In genomic region chr6:1787894-1788293, GRCh38 we compare ENCODE assay signal across 16 cellular contexts.
DNase-seq lines count a peak whose midpoint lies in the region; ATAC-seq, FAIRE-seq and TF ChIP-seq lines count a peak whose summit lies in the region.
"Had no signal": no experiment of that assay in that cellular context is flagged by ENCODE, and none has a peak within 500 bp of the region (broad histone marks: within the 10 kb centered on the region; RNA-seq: fewer than 3 reads in every experiment).

No MANE protein-coding gene starts in this region.

- TF ChIP-seq POLR2A in HepG2 (IDR thresholded peaks at IDR 0.05; ENCODE audit: insufficient read depth in 1 of 2, low read depth in 2 of 2, low read length in 2 of 2) = no peak

- ATAC-seq in HepG2 (no peak), GM19328 (IDR thresholded peaks at IDR 0.05; ENCODE audit: unreplicated experiment) (no peak)
- ATAC-seq: stimulated activated effector memory CD8-positive, alpha-beta T cell treated with anti-CD3 and anti-CD28 coated beads, Interleukin-12 subunit alpha, Interleukin-12 subunit beta, amount 100 ng/mL, for 72 hours had no signal

- H3K79me2 ChIP-seq in HepG2 (ENCODE audit: insufficient read depth, low read length) = no peaks in the 10 kb centered on the region

- BruUV-seq in HepG2 (replicated peaks; lab: Mats Ljungman, UMichigan) = no TSS peak

- no peak overlapping the region for H3K4me3 ChIP-seq in coronary artery
- H3K4me3 ChIP-seq in HepG2 (replicated peaks in 1 of 3; ENCODE audit: insufficient read depth in 1 of 3, low read depth in 2 of 3, low read length in 3 of 3) = no peak overlapping the region
- H3K4me3 ChIP-seq in BE2C (ENCODE audit: low read depth, low read length) = no peak overlapping the region

- H2AFZ ChIP-seq in HepG2 (ENCODE audit: low read length) = no peak overlapping the region

- TF ChIP-seq CTCF in coronary artery (IDR thresholded peaks at IDR 0.05) (no peak), HepG2 (CRISPR knock-in tag; IDR thresholded peaks at IDR 0.05) (no peak), BE2C (IDR thresholded peaks at IDR 0.05; ENCODE audit: low read depth, low read length) (no peak)

- FAIRE-seq in HepG2 (lab: Jason Lieb, UNC) = no peak
- FAIRE-seq: GM18507 had no signal

- no peaks in the 10 kb centered on the region for H3K4me1 ChIP-seq in HepG2 (ENCODE audit: insufficient read depth, low read length)
- H3K4me1 ChIP-seq in BE2C = peaks cover 4% of the 10 kb centered on the region

- H3K27me3 ChIP-seq in HepG2 (ENCODE audit: control insufficient read depth in 1 of 2, insufficient read depth in 2 of 2, low read length in 2 of 2) (no peaks in the 10 kb centered on the region), BE2C (no peaks in the 10 kb centered on the region)

- H3K4me2 ChIP-seq in HepG2 (ENCODE audit: low read depth, low read length) = no peak overlapping the region

- H3K27me3 Mint-ChIP-seq in activated CD4-positive, alpha-beta memory T cell treated with anti-CD3 and anti-CD28 coated beads for 36 hours = no peaks in the 10 kb centered on the region
- H3K27me3 Mint-ChIP-seq: B cell had no signal

- H3K9me3 Mint-ChIP-seq in activated CD4-positive, alpha-beta memory T cell treated with anti-CD3 and anti-CD28 coated beads for 36 hours = no peaks in the 10 kb centered on the region
- H3K9me3 Mint-ChIP-seq: stimulated activated effector memory CD8-positive, alpha-beta T cell treated with anti-CD3 and anti-CD28 coated beads, Interleukin-12 subunit alpha, Interleukin-12 subunit beta, amount 100 ng/mL, for 72 hours had no signal

- intact Hi-C loops in HepG2 (cut with micrococcal nuclease; ENCODE audit: unreplicated experiment) = no loop called here
- intact Hi-C loops in activated CD4-positive, alpha-beta memory T cell treated with anti-CD3 and anti-CD28 coated beads for 36 hours (cut with micrococcal nuclease) = no loop called here

- TF ChIP-seq EP300 in HepG2 (IDR thresholded peaks at IDR 0.05; ENCODE audit: low read depth in 2 of 2, low read length in 2 of 2) (no peak), HepG2 (CRISPR knock-in tag; IDR thresholded peaks at IDR 0.05; ENCODE audit: borderline replicate concordance) (no peak)

- WGBS in HepG2 (ENCODE audit: low lambda C conversion rate) = 94% methylated on average over 8 of the region's 8 CpGs

- H3K27ac Mint-ChIP-seq in activated CD4-positive, alpha-beta memory T cell treated with anti-CD3 and anti-CD28 coated beads for 36 hours = no peak overlapping the region
- H3K27ac Mint-ChIP-seq: B cell; progenitor cell of endocrine pancreas; stimulated activated effector memory CD8-positive, alpha-beta T cell treated with anti-CD3 and anti-CD28 coated beads, Interleukin-12 subunit alpha, Interleukin-12 subunit beta, amount 100 ng/mL, for 72 hours had no signal

- H3K4me3 Mint-ChIP-seq in activated CD4-positive, alpha-beta memory T cell treated with anti-CD3 and anti-CD28 coated beads for 36 hours = no peak overlapping the region
- H3K4me3 Mint-ChIP-seq: B cell had no signal

- CTCF ChIA-PET in HepG2 (lab: Yijun Ruan, JAX; ENCODE audit: low intra/inter-chr PET ratio, low total read pairs) = no interaction called here
- CTCF ChIA-PET in activated CD4-positive, alpha-beta memory T cell treated with anti-CD3 and anti-CD28 coated beads for 36 hours (lab: Charles Lee) = no interaction called here

- DNase-seq in AG20443 (ENCODE audit: low spot score) (peak; percentile 85), NCI-H226 (peak; percentile 85), coronary artery (ENCODE audit: low spot score) (peak; percentile 83), HepG2 (ENCODE audit: low spot score) (no peak), BE2C (no peak), NCI-H1436 (lab: John Stamatoyannopoulos, UW) (no peak)
- no peak for DNase-seq in activated CD4-positive, alpha-beta memory T cell treated with anti-CD3 and anti-CD28 coated beads for 36 hours
- DNase-seq: NCI-H748 treated with DMSO at 0.1 percent for 48 hours; SIG-M5; stimulated activated CD4-positive, alpha-beta T cell treated with anti-CD3 and anti-CD28 coated beads, Interleukin-2, amount 100 ng/mL, for 48 hours; WERI-Rb-1 had no signal

- no peak overlapping the region for H3K9ac ChIP-seq in HepG2 (ENCODE audit: insufficient read depth, low read depth, low read length)

- no peaks in the 10 kb centered on the region for H3K36me3 Mint-ChIP-seq in activated CD4-positive, alpha-beta memory T cell treated with anti-CD3 and anti-CD28 coated beads for 36 hours

- POLR2A ChIA-PET in HepG2 (lab: Yijun Ruan, JAX) = no interaction called here
- POLR2A ChIA-PET in activated CD4-positive, alpha-beta memory T cell treated with anti-CD3 and anti-CD28 coated beads for 36 hours (lab: Charles Lee) = no interaction called here

- H3K4me1 Mint-ChIP-seq in activated CD4-positive, alpha-beta memory T cell treated with anti-CD3 and anti-CD28 coated beads for 36 hours (ENCODE audit: low read depth) = peaks cover 10% of the 10 kb centered on the region

- H4K20me1 ChIP-seq in HepG2 (ENCODE audit: insufficient read depth, low read length) = no peaks in the 10 kb centered on the region

- in situ Hi-C loops in HepG2 (cut with HindIII; ENCODE audit: extremely low pct_ligation_motif_present, low pct_unique_long_range_greater_than_20kb) = no loop called here

- H3K9me3 ChIP-seq in HepG2 (ENCODE audit: low read length) = no peaks in the 10 kb centered on the region
- no peaks in the 10 kb centered on the region for H3K9me3 ChIP-seq in BE2C

- H3K36me3 ChIP-seq in HepG2 (replicated peaks in 1 of 2; ENCODE audit: control insufficient read depth in 1 of 2, insufficient read depth in 2 of 2, low read length in 2 of 2) (peaks cover 2 to 22% of the 10 kb centered on the region in 2 experiments; a peak in 4 of 5 replicates), BE2C (no peaks in the 10 kb centered on the region)
- H3K36me3 ChIP-seq: WERI-Rb-1 had no signal

- H3K27ac ChIP-seq in coronary artery (peak overlapping the region in 1 of 2 donors; percentile 61), HepG2 (ENCODE audit: extremely low read length, insufficient read depth, low read length) (no peak overlapping the region)
- H3K27ac ChIP-seq: WERI-Rb-1 had no signal

- TF ChIP-seq RAD21 in HepG2 (CRISPR knock-in tag; IDR thresholded peaks at IDR 0.05) = no peak

TF ChIP-seq in HepG2, 621 proteins besides CTCF, POLR2A, EP300 and RAD21:
- peak; percentile 44 for TF ChIP-seq RBM22 (optimal IDR thresholded peaks at IDR 0.05; ENCODE audit: low read length)
- TF ChIP-seq CBX5 (CRISPR knock-in tag; IDR thresholded peaks at IDR 0.05; ENCODE audit: borderline replicate concordance) = no peak

Comparison
In these comparisons a context has a peak if more than half of its experiments do, and no peak if none do; other contexts are left out.
1. DNase-seq: peak in AG20443 (single experiment), NCI-H226 (single experiment) and coronary artery (single experiment); none in HepG2 (single experiment), BE2C (single experiment), activated CD4-positive, alpha-beta memory T cell treated with anti-CD3 and anti-CD28 coated beads for 36 hours (single experiment) and NCI-H1436 (single experiment).